ENCODE assay signal across 26 cellular contexts in genomic region chr1:119778886-119779560, GRCh38. TPM values are rescaled to one million over a fixed set of nuclear protein-coding genes. Genes with fewer than 3 reads are reported as not detected.
DNase-seq lines count a peak whose midpoint lies in the region; ATAC-seq, FAIRE-seq and TF ChIP-seq lines count a peak whose summit lies in the region.
"Had no signal": no experiment of that assay in that cellular context is flagged by ENCODE, and none has a peak within 500 bp of the region (broad histone marks: within the 10 kb centered on the region; RNA-seq: fewer than 3 reads in every experiment).

No MANE protein-coding gene starts in this region.

- 87% methylated on average over 11 to 13 of the region's 13 CpGs for WGBS in pancreas, 2 donors

- peak overlapping the region; percentile 33; the same call in 1 of the 2 replicates for H3K4me3 ChIP-seq in LNCaP clone FGC (ENCODE audit: low read depth, low read length)
- no peak overlapping the region for H3K4me3 ChIP-seq in pancreas
- H3K4me3 ChIP-seq: BLaER1, spleen had no signal

- no peaks in the 10 kb centered on the region for H3K9me3 ChIP-seq in pancreas
- H3K9me3 ChIP-seq: BLaER1, Caco-2, esophagus squamous epithelium, left ventricle myocardium inferior, neutrophil, spleen had no signal

- H3K27ac ChIP-seq in 22Rv1 (peak overlapping the region; percentile 96), pancreas (peak overlapping the region in 2 of 4 donors; percentile 4 to 49)
- H3K27ac ChIP-seq: BLaER1, HL-60, neutrophil had no signal

- H3K27me3 ChIP-seq in pancreas: no peaks in the 10 kb centered on the region
- H3K27me3 ChIP-seq: BLaER1, esophagus squamous epithelium, neutrophil, spleen had no signal

- peak; percentile 43 for ATAC-seq in left colon
- ATAC-seq in pancreas: peak in 3 of 4 donors; percentile 13 to 20 (median 19)
- ATAC-seq: activated CD4-positive, alpha-beta T cell treated with anti-CD3 and anti-CD28 coated beads for 36 hours; activated T-helper 17 cell treated with anti-CD3 and anti-CD28 coated beads, Interleukin-2, amount 50 U/mL, for 72 hours had no signal

- FAIRE-seq in pancreas (lab: Jason Lieb, UNC) (no peak), frontal cortex (lab: Jason Lieb, UNC) (no peak)

- H3K4me1 ChIP-seq in pancreas: peaks cover 7 to 17% (median 14%) of the 10 kb centered on the region in 3 donors
- H3K4me1 ChIP-seq: BLaER1 had no signal

- no peak for DNase-seq in LNCaP clone FGC (ENCODE audit: low read depth)
- DNase-seq in left colon: peak in 1 of 2 donors; percentile 26
- no peak for DNase-seq in pancreas
- DNase-seq in activated naive CD4-positive, alpha-beta T cell treated with anti-CD3 and anti-CD28 coated beads, Interleukin-2, amount 50 U/mL, for 16 hours: no peak
- DNase-seq in H4 (ENCODE audit: low spot score): no peak
- no peak for DNase-seq in frontal cortex (ENCODE audit: low spot score in 2 of 2)
- no peak for DNase-seq in kidney tubule cell (ENCODE audit: low spot score)
- DNase-seq: activated CD4-positive, alpha-beta T cell treated with anti-CD3 and anti-CD28 coated beads for 36 hours; activated naive CD8-positive, alpha-beta T cell treated with anti-CD3 and anti-CD28 coated beads, Interleukin-2, amount 10 ng/mL, durations not matched to agents 7 days and 5 days; Caco-2; effector memory CD4-positive, alpha-beta T cell; esophagus squamous epithelium; glutamatergic neuron; left ventricle myocardium inferior; NCI-H2081 treated with DMSO at 0.1 percent for 48 hours; NCI-H446; retina; spleen; stimulated activated CD4-positive, alpha-beta T cell treated with anti-CD3 and anti-CD28 coated beads, Interleukin-4, amount 100 ng/mL, for 24 hours; stimulated activated naive CD4-positive, alpha-beta T cell treated with Interleukin-2 at 50 U/mL for 16 hours had no signal

- TF ChIP-seq CTCF in 22Rv1 (IDR thresholded peaks at IDR 0.05) (no peak), LNCaP clone FGC (IDR thresholded peaks at IDR 0.05; ENCODE audit: control insufficient read depth, extremely low read depth, insufficient read depth) (no peak), pancreas (IDR thresholded peaks at IDR 0.05) (no peak)

- intact Hi-C loops in left colon (cut with DNase I, micrococcal nuclease) (no loop called here), pancreas (cut with DNase I) (no loop called here)

- H3K36me3 ChIP-seq in pancreas: no peaks in the 10 kb centered on the region
- H3K36me3 ChIP-seq: BLaER1, esophagus squamous epithelium, left ventricle myocardium inferior, neutrophil, spleen had no signal

RNA-seq across cellular contexts. Expression of gene HMGCS2, which starts 10.3 kb away (rescaled TPM):
- total RNA-seq in left colon (100 to 1,000 TPM; 583 to 627 TPM), pancreas (10 to 100 TPM in 1 of 6 donors, under 1 TPM in 3, not detected in 2; 0.26 to 32.2 (median 0.66) TPM), frontal cortex (not detected)
- 1 to 10 TPM in 1 of 2 donors, under 1 TPM in 1; 0.23 to 5.0 TPM for polyA plus RNA-seq in pancreas
- total RNA-seq in H4 (2014; rRNA removed; shearing (Covaris generic)): 0.87 and 3.8 TPM in 2 replicates
- total RNA-seq: activated CD4-positive, alpha-beta T cell treated with anti-CD3 and anti-CD28 coated beads for 36 hours; activated naive CD8-positive, alpha-beta T cell treated with anti-CD3 and anti-CD28 coated beads, Interleukin-2, amount 10 ng/mL, durations not matched to agents 7 days and 5 days; activated T-helper 17 cell treated with anti-CD3 and anti-CD28 coated beads, Interleukin-2, amount 50 U/mL, for 72 hours; H7; spleen had no signal

RNA-seq across cellular contexts. Expression of gene REG4, which starts 32.2 kb away (rescaled TPM):
- total RNA-seq in left colon (10 to 100 TPM; 35.7 to 37.5 TPM), pancreas (10 to 100 TPM in 5 of 6 donors, 1 to 10 TPM in 1; 9.6 to 27.1 (median 22.6) TPM), frontal cortex (not detected)
- 10 to 100 TPM in 1 of 2 donors, 1 to 10 TPM in 1; 9.4 to 32.3 TPM for polyA plus RNA-seq in pancreas
- total RNA-seq in H4 (2014; rRNA removed; shearing (Covaris generic)): not detected in 2 replicates
- total RNA-seq: esophagus squamous epithelium, H7, left ventricle myocardium inferior had no signal

Comparison
In these comparisons a context has a peak if more than half of its experiments do, and no peak if none do; other contexts are left out.
1. RNA of gene HMGCS2, which starts 10.3 kb away (total RNA-seq): 583 to 627 TPM in left colon; 0.87 to 3.8 TPM in H4, 0.26 to 32.2 TPM in pancreas and not detected in frontal cortex (single experiment); every median in the first group is over 10 times any median in the second.
2. RNA of gene REG4, which starts 32.2 kb away (total RNA-seq): 35.7 to 37.5 TPM in left colon and 9.6 to 27.1 TPM in pancreas; not detected in H4 and not detected in frontal cortex (single experiment); every median in the first group is over 10 times any median in the second.